17 cellular contexts compared by ENCODE assay signal in the genomic region with DNA sequence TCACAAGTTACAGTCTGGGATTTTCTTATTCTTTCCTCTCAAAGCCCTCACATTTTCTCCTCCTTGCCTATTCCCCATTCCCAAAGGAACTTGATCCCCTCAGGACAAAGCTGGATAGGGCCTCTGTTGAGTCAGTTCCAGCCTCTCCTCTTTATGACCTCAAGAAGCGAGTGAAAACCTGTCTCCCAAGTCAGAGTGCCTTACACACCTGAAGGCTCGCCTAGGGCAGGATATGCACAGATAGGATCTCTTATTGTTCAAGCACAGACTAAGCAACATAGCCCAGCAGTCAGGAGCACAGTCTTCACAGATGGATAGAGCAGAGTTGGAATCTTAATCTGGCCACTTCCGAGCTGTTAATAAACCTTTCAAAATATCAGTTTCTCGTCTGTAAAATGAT.
DNase-seq lines count a peak whose midpoint lies in the region; ATAC-seq and TF ChIP-seq lines count a peak whose summit lies in the region.
"Had no signal": no experiment of that assay in that cellular context is flagged by ENCODE, and none has a peak within 500 bp of the region (broad histone marks: within the 10 kb centered on the region; RNA-seq: fewer than 3 reads in every experiment).

No MANE protein-coding gene starts in this region.

- H4K12ac ChIP-seq in trophoblast cell (ENCODE audit: low read depth, low read length), result no peak overlapping the region

- H3K9me3 Mint-ChIP-seq in H9, result peaks cover 28 to 32% of the 10 kb centered on the region in 2 experiments

- H3K9ac ChIP-seq in H9 (ENCODE audit: extremely low read depth, insufficient read length, low read length) (peak overlapping the region; percentile 17), trophoblast cell (ENCODE audit: low read length) (no peak overlapping the region)
- H3K9ac ChIP-seq: BLaER1 treated with 17β-estradiol and CSF1 and Interleukin-3, amounts not matched to agents 10 nM and 100 nM had no signal

- no peak overlapping the region for H2BK20ac ChIP-seq in H9 (ENCODE audit: low read depth, low read length, poor library complexity, severe bottlenecking)

- no CpG with 5 or more reads among the region's 4 CpGs for WGBS in H9 (ENCODE audit: extremely low coverage, insufficient read length, low lambda C conversion rate)
- WGBS in trophoblast cell (ENCODE audit: extremely low coverage, insufficient coverage, insufficient read length), result no CpG with 5 or more reads among the region's 4 CpGs

- no peak overlapping the region for H4K8ac ChIP-seq in H9 (replicated peaks; ENCODE audit: insufficient read length, low read depth, low read length)
- no peak overlapping the region for H4K8ac ChIP-seq in trophoblast cell (ENCODE audit: low read depth, low read length)

- H4K91ac ChIP-seq in H9 (ENCODE audit: insufficient read length, low read depth, low read length) (no peak overlapping the region), trophoblast cell (ENCODE audit: low read depth, low read length) (no peak overlapping the region)

- H3K79me1 ChIP-seq in H9 (ENCODE audit: insufficient read depth, low read depth, low read length, poor library complexity, severe bottlenecking) (no peaks in the 10 kb centered on the region), trophoblast cell (ENCODE audit: low read length) (peaks cover 17% of the 10 kb centered on the region)

- no peak overlapping the region for H3K4me3 Mint-ChIP-seq in H9
- H3K4me3 Mint-ChIP-seq: CD8-positive, alpha-beta T cell; IgD-negative memory B cell had no signal

- no peak overlapping the region for H3T11ph ChIP-seq in H9 (ENCODE audit: low read length)

- peaks cover 35 to 36% of the 10 kb centered on the region in 2 experiments for H3K4me1 Mint-ChIP-seq in H9

- H3K4me3 ChIP-seq in trophoblast cell (ENCODE audit: low read depth, low read length) (no peak overlapping the region), lower lobe of right lung (no peak overlapping the region)
- H3K4me3 ChIP-seq: BLaER1 treated with 17β-estradiol and CSF1 and Interleukin-3, amounts not matched to agents 10 nM and 100 nM had no signal

- intact Hi-C loops in lower lobe of right lung (cut with DNase I), result no loop called here

- ATAC-seq in GM21390 (IDR thresholded peaks at IDR 0.05; ENCODE audit: unreplicated experiment), result no peak
- ATAC-seq in lower lobe of right lung, result no peak
- ATAC-seq: CD8-positive, alpha-beta T cell had no signal

- H3K79me2 ChIP-seq in H9 (ENCODE audit: insufficient read depth, low read length) (no peaks in the 10 kb centered on the region), trophoblast cell (ENCODE audit: control insufficient read depth, insufficient read depth, low read length, poor library complexity) (peaks cover 3% of the 10 kb centered on the region)

- H2BK5ac ChIP-seq in H9 (ENCODE audit: insufficient read length, low read length) (no peak overlapping the region), trophoblast cell (ENCODE audit: low read depth, low read length, poor library complexity) (no peak overlapping the region)

- peak overlapping the region in 2 of 3 experiments; percentile 6 to 76; a peak in 2 of 7 replicates for H3K27ac Mint-ChIP-seq in H9
- H3K27ac Mint-ChIP-seq: CD8-positive, alpha-beta T cell; IgD-negative memory B cell had no signal

- in situ Hi-C loops in SK-MEL-5 (cut with HindIII; ENCODE audit: low pct_unique_long_range_greater_than_20kb, low sequenced_read_pairs), result no loop called here

- H3K9me3 ChIP-seq in H9 (ENCODE audit: control insufficient read depth, low read depth, low read length), result peaks cover 8% of the 10 kb centered on the region
- H3K9me3 ChIP-seq in trophoblast cell (ENCODE audit: insufficient read depth, low read depth, low read length), result peaks cover 3% of the 10 kb centered on the region
- H3K9me3 ChIP-seq in lower lobe of right lung, result no peaks in the 10 kb centered on the region

- H3K4ac ChIP-seq in H9 (ENCODE audit: low read depth, low read length) (no peak overlapping the region), trophoblast cell (ENCODE audit: low read depth, low read length) (no peak overlapping the region)

- H2BK120ac ChIP-seq in H9 (ENCODE audit: low read depth, low read length, poor library complexity, severe bottlenecking) (no peak overlapping the region), trophoblast cell (ENCODE audit: insufficient read depth, low read length, poor library complexity) (no peak overlapping the region)

- no peak overlapping the region for H4K5ac ChIP-seq in H9 (ENCODE audit: insufficient read length, low read depth, low read length)

- H3K27me3 Mint-ChIP-seq in H9 (ENCODE audit: low read depth), result peaks cover 5% of the 10 kb centered on the region; the same call in 1 of the 2 replicates

- no peak overlapping the region for H3K4me2 ChIP-seq in H9 (ENCODE audit: insufficient read depth, insufficient read length, low read length)
- no peak overlapping the region for H3K4me2 ChIP-seq in trophoblast cell (ENCODE audit: low read length)
- H3K4me2 ChIP-seq: BLaER1 treated with 17β-estradiol and CSF1 and Interleukin-3, amounts not matched to agents 10 nM and 100 nM had no signal

- peaks cover 17 to 29% (median 19%) of the 10 kb centered on the region in 3 experiments for H3K36me3 Mint-ChIP-seq in H9 (ENCODE audit: insufficient read depth in 1 of 3, low read depth in 3 of 3)
- H3K36me3 Mint-ChIP-seq: CD8-positive, alpha-beta T cell; IgD-negative memory B cell had no signal

- H3K56ac ChIP-seq in H9 (ENCODE audit: insufficient read length, low read depth, low read length), result no peak overlapping the region

- H3K14ac ChIP-seq in H9 (ENCODE audit: insufficient read depth, low read length), result no peak overlapping the region
- no peak overlapping the region for H3K14ac ChIP-seq in trophoblast cell (ENCODE audit: low read length)

- no peak overlapping the region for H2BK15ac ChIP-seq in H9 (ENCODE audit: low read depth, low read length)

- no peaks in the 10 kb centered on the region for H4K20me1 ChIP-seq in H9 (ENCODE audit: control insufficient read depth, insufficient read depth, insufficient read length)
- H4K20me1 ChIP-seq: BLaER1 treated with 17β-estradiol and CSF1 and Interleukin-3, amounts not matched to agents 10 nM and 100 nM had no signal

- TF ChIP-seq CTCF in H9 (conservative IDR thresholded peaks at IDR 0.05), result no peak
- TF ChIP-seq CTCF in lower lobe of right lung (IDR thresholded peaks at IDR 0.05), result no peak

- H3K18ac ChIP-seq in H9 (ENCODE audit: insufficient read length, low read depth, low read length) (no peak overlapping the region), trophoblast cell (ENCODE audit: low read length) (no peak overlapping the region)

- H2AK5ac ChIP-seq in H9 (ENCODE audit: insufficient read length, low read length) (no peak overlapping the region), trophoblast cell (ENCODE audit: low read length) (no peak overlapping the region)

- H3K23ac ChIP-seq in H9 (ENCODE audit: insufficient read length, low read depth, low read length) (no peak overlapping the region), trophoblast cell (ENCODE audit: low read length) (no peak overlapping the region)

- H2AFZ ChIP-seq in H9 (ENCODE audit: low read length) (peak overlapping the region; percentile 69), trophoblast cell (ENCODE audit: insufficient read depth, low read length, poor library complexity) (no peak overlapping the region)

- H3K27me3 ChIP-seq in H9 (ENCODE audit: insufficient read depth, low read length) (no peaks in the 10 kb centered on the region), trophoblast cell (ENCODE audit: insufficient read depth, low read length) (no peaks in the 10 kb centered on the region), lower lobe of right lung (ENCODE audit: low read depth) (no peaks in the 10 kb centered on the region)
- H3K27me3 ChIP-seq: BLaER1 treated with 17β-estradiol and CSF1 and Interleukin-3, amounts not matched to agents 10 nM and 100 nM had no signal

- no peaks in the 10 kb centered on the region for H3K23me2 ChIP-seq in H9 (ENCODE audit: insufficient read length, low read depth, low read length, poor library complexity, severe bottlenecking)

- H3K27ac ChIP-seq in H9 (ENCODE audit: insufficient read length, low read depth, low read length), result peak overlapping the region; percentile 13
- peak overlapping the region; percentile 25 for H3K27ac ChIP-seq in epithelial cell of prostate
- H3K27ac ChIP-seq in trophoblast cell (ENCODE audit: low read depth, low read length), result peak overlapping the region; percentile 82
- no peak overlapping the region for H3K27ac ChIP-seq in lower lobe of right lung
- no peak overlapping the region for H3K27ac ChIP-seq in substantia nigra (ENCODE audit: low read depth, low read length, poor library complexity, severe bottlenecking)
- H3K27ac ChIP-seq: BLaER1 treated with 17β-estradiol and CSF1 and Interleukin-3, amounts not matched to agents 10 nM and 100 nM had no signal

- H3K4me1 ChIP-seq in H9 (ENCODE audit: insufficient read depth, low read length), result peaks cover 7% of the 10 kb centered on the region; the same call in 1 of the 2 replicates
- H3K4me1 ChIP-seq in trophoblast cell (ENCODE audit: control insufficient read depth in 1 of 2, insufficient read depth in 2 of 2, low read length in 2 of 2), result peaks cover 22 to 23% of the 10 kb centered on the region in 2 experiments
- H3K4me1 ChIP-seq in lower lobe of right lung, result no peaks in the 10 kb centered on the region
- H3K4me1 ChIP-seq: BLaER1 treated with 17β-estradiol and CSF1 and Interleukin-3, amounts not matched to agents 10 nM and 100 nM had no signal

- H2BK12ac ChIP-seq in H9 (ENCODE audit: insufficient read length, low read depth, low read length), result no peak overlapping the region
- no peak overlapping the region for H2BK12ac ChIP-seq in trophoblast cell (ENCODE audit: low read length)

- no peaks in the 10 kb centered on the region for H3K36me3 ChIP-seq in trophoblast cell (ENCODE audit: control insufficient read depth in 1 of 2, insufficient read depth in 2 of 2, low read length in 2 of 2)
- no peaks in the 10 kb centered on the region for H3K36me3 ChIP-seq in lower lobe of right lung
- H3K36me3 ChIP-seq: BLaER1 treated with 17β-estradiol and CSF1 and Interleukin-3, amounts not matched to agents 10 nM and 100 nM had no signal

- no peak for DNase-seq in H9
- peak; percentile 13 for DNase-seq in SK-MEL-5 (ENCODE audit: low read depth, low spot score)
- no peak for DNase-seq in epithelial cell of prostate (ENCODE audit: low read depth, low spot score)
- peak; percentile 98 to 99 for DNase-seq in trophoblast cell
- no peak for DNase-seq in lower lobe of right lung
- no peak for DNase-seq in substantia nigra (lab: John Stamatoyannopoulos, UW)
- DNase-seq: CD8-positive, alpha-beta T cell; HCEC 1CT; Karpas-422; MM.1S; NCI-H1092; NCI-H146; NCI-H2029 treated with DMSO at 0.1 percent for 48 hours; SHP77 had no signal

Comparison
In these comparisons a context has a peak if more than half of its experiments do, and no peak if none do; other contexts are left out.
1. DNase-seq: peak in SK-MEL-5 (single experiment) and trophoblast cell (2 of 2); none in H9 (single experiment), epithelial cell of prostate (single experiment), lower lobe of right lung (single experiment) and substantia nigra (0 of 49).
2. H3K27ac ChIP-seq: peak in H9 (single experiment), epithelial cell of prostate (single experiment) and trophoblast cell (single experiment); none in lower lobe of right lung (single experiment) and substantia nigra (single experiment).